Comparison of ENCODE assay signal across 1 cellular context in genomic region chr1:11935040-11935378, GRCh38.
TF ChIP-seq lines count a peak whose summit lies in the region.

No MANE protein-coding gene starts in this region.

TF ChIP-seq in HepG2, 621 proteins besides CTCF, POLR2A, EP300 and RAD21 (continues in another document):
- TF ChIP-seq MLX (CRISPR knock-in tag; IDR thresholded peaks at IDR 0.05), result no peak
- no peak for TF ChIP-seq STAT5B (CRISPR knock-in tag; IDR thresholded peaks at IDR 0.05)
- TF ChIP-seq ARID4A (CRISPR knock-in tag; IDR thresholded peaks at IDR 0.05; ENCODE audit: borderline replicate concordance), result no peak
- TF ChIP-seq RBM22 (optimal IDR thresholded peaks at IDR 0.05; ENCODE audit: low read length), result no peak
- TF ChIP-seq ZNF17 (CRISPR knock-in tag; IDR thresholded peaks at IDR 0.05), result no peak
- no peak for TF ChIP-seq THAP9 (CRISPR knock-in tag; IDR thresholded peaks at IDR 0.05; ENCODE audit: borderline replicate concordance)
- no peak for TF ChIP-seq ZNF572 (CRISPR knock-in tag; IDR thresholded peaks at IDR 0.05)
- no peak for TF ChIP-seq GATA4 (IDR thresholded peaks at IDR 0.05; ENCODE audit: borderline replicate concordance, low read depth)
- 0 out of 2 replicates have a peak, but pooled peaks have one; percentile 5 for TF ChIP-seq ZNF225 (CRISPR knock-in tag; IDR thresholded peaks at IDR 0.05)
- no peak for TF ChIP-seq SP5 (CRISPR knock-in tag; IDR thresholded peaks at IDR 0.05; ENCODE audit: borderline replicate concordance, low read depth)
- TF ChIP-seq GTF2F1 (IDR thresholded peaks at IDR 0.05; ENCODE audit: low read length), result no peak
- 0 out of 2 replicates have a peak, but pooled peaks have one; percentile 7 for TF ChIP-seq JUND (CRISPR knock-in tag; IDR thresholded peaks at IDR 0.05)
- TF ChIP-seq FOSL1 (CRISPR knock-in tag; IDR thresholded peaks at IDR 0.05; ENCODE audit: borderline replicate concordance), result no peak
- no peak for TF ChIP-seq ZNF234 (CRISPR knock-in tag; conservative IDR thresholded peaks at IDR 0.05)
- TF ChIP-seq SIX1 (CRISPR knock-in tag; IDR thresholded peaks at IDR 0.05; ENCODE audit: borderline replicate concordance), result no peak
- TF ChIP-seq ZBTB20 (CRISPR knock-in tag; IDR thresholded peaks at IDR 0.05; ENCODE audit: borderline replicate concordance, low read depth), result no peak
- TF ChIP-seq HDAC1 (CRISPR knock-in tag; IDR thresholded peaks at IDR 0.05), result peak; percentile 1; the same call in 1 of the 2 replicates
- peak; percentile 36; the same call in 1 of the 2 replicates for TF ChIP-seq ADNP (CRISPR knock-in tag; IDR thresholded peaks at IDR 0.05)
- TF ChIP-seq TBX3 (IDR thresholded peaks at IDR 0.05; ENCODE audit: borderline replicate concordance), result no peak
- TF ChIP-seq HMGXB3 (CRISPR knock-in tag; IDR thresholded peaks at IDR 0.05; ENCODE audit: borderline replicate concordance), result peak; percentile 9; the same call in 1 of the 2 replicates
- TF ChIP-seq ZNF414 (CRISPR knock-in tag; IDR thresholded peaks at IDR 0.05), result 0 out of 2 replicates have a peak, but pooled peaks have one; percentile 4
- no peak for TF ChIP-seq FOSL2 (CRISPR knock-in tag; IDR thresholded peaks at IDR 0.05)
- 0 out of 2 replicates have a peak, but pooled peaks have one; percentile 1 for TF ChIP-seq ZNF530 (CRISPR knock-in tag; IDR thresholded peaks at IDR 0.05; ENCODE audit: low read depth)
- TF ChIP-seq ZMYM3 (CRISPR knock-in tag; IDR thresholded peaks at IDR 0.05), result peak; percentile 84; the same call in 1 of the 2 replicates
- TF ChIP-seq ZNF773 (CRISPR knock-in tag; IDR thresholded peaks at IDR 0.05; ENCODE audit: borderline replicate concordance), result no peak
- TF ChIP-seq ZNF362 (CRISPR knock-in tag; IDR thresholded peaks at IDR 0.05; ENCODE audit: borderline replicate concordance), result no peak
- no peak; the same call in 1 of the 2 replicates for TF ChIP-seq EED (CRISPR knock-in tag; IDR thresholded peaks at IDR 0.05)
- no peak for TF ChIP-seq ATF5 (CRISPR knock-in tag; IDR thresholded peaks at IDR 0.05; ENCODE audit: low read depth)
- no peak for TF ChIP-seq DMTF1 (CRISPR knock-in tag; IDR thresholded peaks at IDR 0.05)
- TF ChIP-seq ZNF878 (CRISPR knock-in tag; IDR thresholded peaks at IDR 0.05), result no peak
- peak; percentile 97 for TF ChIP-seq ZNF629 (CRISPR knock-in tag; conservative IDR thresholded peaks at IDR 0.05)
- no peak for TF ChIP-seq TRAFD1 (CRISPR knock-in tag; IDR thresholded peaks at IDR 0.05; ENCODE audit: borderline replicate concordance)
- TF ChIP-seq ZNF350 (CRISPR knock-in tag; IDR thresholded peaks at IDR 0.05; ENCODE audit: borderline replicate concordance, low read depth), result 0 out of 2 replicates have a peak, but pooled peaks have one; percentile 6
- TF ChIP-seq TFDP1 (CRISPR knock-in tag; IDR thresholded peaks at IDR 0.05; ENCODE audit: borderline replicate concordance), result no peak
